12 cellular contexts compared by ENCODE assay signal in genomic region chr5:132635873-132636272, GRCh38.
DNase-seq lines count a peak whose midpoint lies in the region; ATAC-seq and TF ChIP-seq lines count a peak whose summit lies in the region.
"Had no signal": no experiment of that assay in that cellular context is flagged by ENCODE, and none has a peak within 500 bp of the region (broad histone marks: within the 10 kb centered on the region; RNA-seq: fewer than 3 reads in every experiment).

No MANE protein-coding gene starts in this region.

- H4K20me1 ChIP-seq in Loucy (ENCODE audit: insufficient read depth, low read length, poor library complexity, severe bottlenecking), result no peaks in the 10 kb centered on the region
- H4K20me1 ChIP-seq: BLaER1 treated with 17β-estradiol and CSF1 and Interleukin-3, amounts not matched to agents 10 nM and 100 nM had no signal

- H3K27me3 ChIP-seq in Loucy (ENCODE audit: insufficient read depth, low read length, poor library complexity, severe bottlenecking), result no peaks in the 10 kb centered on the region
- no peaks in the 10 kb centered on the region for H3K27me3 ChIP-seq in tibial artery
- H3K27me3 ChIP-seq: BLaER1 treated with 17β-estradiol and CSF1 and Interleukin-3, amounts not matched to agents 10 nM and 100 nM had no signal

- DNase-seq in GM12864 (ENCODE audit: low read depth) (peak; percentile 49), cortex of kidney (lab: John Stamatoyannopoulos, UW) (no peak), posterior cingulate gyrus (no peak), tibial artery (no peak)
- DNase-seq: NCI-H1105; NCI-H774; stimulated activated CD4-positive, alpha-beta T cell treated with anti-CD3 and anti-CD28 coated beads, Interleukin-2, amount 100 ng/mL, for 24 hours had no signal

- H3K4me2 ChIP-seq in Loucy (ENCODE audit: low read depth, low read length, poor library complexity, severe bottlenecking), result peak overlapping the region; percentile 27
- H3K4me2 ChIP-seq: BLaER1 treated with 17β-estradiol and CSF1 and Interleukin-3, amounts not matched to agents 10 nM and 100 nM had no signal

- H3K4me1 ChIP-seq in Loucy (ENCODE audit: insufficient read depth, low read length, poor library complexity, severe bottlenecking) (peaks cover 38% of the 10 kb centered on the region), tibial artery (no peaks in the 10 kb centered on the region)

- H3K9me2 ChIP-seq in Loucy (replicated peaks; ENCODE audit: low read depth, low read length), result no peaks in the 10 kb centered on the region

- no peak overlapping the region for H2AFZ ChIP-seq in Loucy (ENCODE audit: low read length)

- TF ChIP-seq CTCF in GM12864 (IDR thresholded peaks at IDR 0.05; ENCODE audit: low read depth, low read length, missing control alignments) (no peak), Loucy (conservative IDR thresholded peaks at IDR 0.05; ENCODE audit: low read length) (no peak), tibial artery (IDR thresholded peaks at IDR 0.05) (no peak)

- peaks cover 7% of the 10 kb centered on the region; the same call in 1 of the 2 replicates for H3K36me3 ChIP-seq in Loucy (ENCODE audit: insufficient read depth, low read length)
- H3K36me3 ChIP-seq in tibial artery, result peaks cover 51 to 68% (median 52%) of the 10 kb centered on the region in 3 donors

- H3K79me2 ChIP-seq in Loucy (ENCODE audit: insufficient read depth, low read length), result no peaks in the 10 kb centered on the region

- H3K27ac ChIP-seq in tibial artery, result no peak overlapping the region
- H3K27ac ChIP-seq: BLaER1 treated with 17β-estradiol and CSF1 and Interleukin-3, amounts not matched to agents 10 nM and 100 nM had no signal

- intact Hi-C loops in posterior cingulate gyrus (cut with DNase I), result no loop called here
- intact Hi-C loops in tibial artery (cut with DNase I; ENCODE audit: low total_unique reads), result no loop called here

- H3K9me3 ChIP-seq in Loucy (ENCODE audit: insufficient read depth, low read depth, low read length) (no peaks in the 10 kb centered on the region), tibial artery (no peaks in the 10 kb centered on the region)
- H3K9me3 ChIP-seq: BLaER1 treated with 17β-estradiol and CSF1 and Interleukin-3, amounts not matched to agents 10 nM and 100 nM had no signal

- peak; percentile 56 for ATAC-seq in GM18870 (IDR thresholded peaks at IDR 0.05; ENCODE audit: unreplicated experiment)
- ATAC-seq in HG02763 (IDR thresholded peaks at IDR 0.05; ENCODE audit: unreplicated experiment), result peak; percentile 30
- no peak for ATAC-seq in HG03139 (IDR thresholded peaks at IDR 0.05; ENCODE audit: unreplicated experiment)

- peak overlapping the region; percentile 52 for H3K9ac ChIP-seq in Loucy (ENCODE audit: low read depth, low read length, poor library complexity, severe bottlenecking)
- H3K9ac ChIP-seq: BLaER1 treated with 17β-estradiol and CSF1 and Interleukin-3, amounts not matched to agents 10 nM and 100 nM had no signal

- H3F3A ChIP-seq in Loucy (ENCODE audit: low read depth), result peaks cover 6% of the 10 kb centered on the region; the same call in 1 of the 2 replicates

- H3K4me3 ChIP-seq in GM12864 (ENCODE audit: low read depth, low read length) (no peak overlapping the region), Loucy (ENCODE audit: low read length, poor library complexity, severe bottlenecking) (no peak overlapping the region), tibial artery (no peak overlapping the region)
- H3K4me3 ChIP-seq: BLaER1 treated with 17β-estradiol and CSF1 and Interleukin-3, amounts not matched to agents 10 nM and 100 nM had no signal
